18 cellular contexts compared by ENCODE assay signal in the genomic region with DNA sequence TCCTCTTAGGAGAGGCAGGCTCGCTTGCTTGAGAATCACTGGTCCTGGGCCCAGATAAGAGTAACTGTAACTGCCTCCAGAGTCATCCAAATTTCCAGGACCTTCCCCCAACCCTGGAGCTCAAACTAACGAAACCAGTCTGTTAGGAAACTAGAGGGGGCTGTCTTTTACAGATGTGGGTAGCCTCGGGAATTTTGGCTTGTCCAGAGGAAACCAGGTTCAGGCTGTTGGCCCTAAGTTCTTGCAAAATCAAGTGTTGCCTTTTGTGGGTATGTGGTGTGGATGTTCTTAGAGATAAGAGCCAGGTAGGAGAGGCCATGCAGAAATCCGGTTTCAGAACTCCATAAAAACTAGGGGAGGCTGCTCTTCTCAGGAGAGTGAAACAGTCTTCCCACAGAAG.
DNase-seq lines count a peak whose midpoint lies in the region; TF ChIP-seq lines count a peak whose summit lies in the region.
"Had no signal": no experiment of that assay in that cellular context is flagged by ENCODE, and none has a peak within 500 bp of the region (broad histone marks: within the 10 kb centered on the region; RNA-seq: fewer than 3 reads in every experiment).

No MANE protein-coding gene starts in this region.

- no peak overlapping the region for H3K4me3 Mint-ChIP-seq in mesothelial cell of epicardium
- H3K4me3 Mint-ChIP-seq in activated T-cell treated with anti-CD3 and anti-CD28 coated beads, Interleukin-2, amount 50 U/mL, for 24 hours = no peak overlapping the region
- H3K4me3 Mint-ChIP-seq: H9 had no signal

- H3K9me3 ChIP-seq in mammary epithelial cell (replicated peaks; ENCODE audit: insufficient read depth, low read length) (no peaks in the 10 kb centered on the region), uterus (no peaks in the 10 kb centered on the region)
- H3K9me3 ChIP-seq: Caco-2 had no signal

- peak overlapping the region; percentile 75 for H3K4me2 ChIP-seq in mammary epithelial cell (ENCODE audit: insufficient read depth, low read depth, low read length)

- in situ Hi-C loops in mammary epithelial cell (cut with MboI; ENCODE audit: low sequenced_read_pairs in 2 of 2) = loop anchor here in 1 of 2 donors (10.0 kb wide), 1 partner anchor 53 kb away; no protein-coding TSS in a partner anchor

- H3K4me1 ChIP-seq in mammary epithelial cell (ENCODE audit: insufficient read depth, low read length) = peaks cover 63% of the 10 kb centered on the region
- no peaks in the 10 kb centered on the region for H3K4me1 ChIP-seq in uterus

- no peaks in the 10 kb centered on the region for H3K9me3 Mint-ChIP-seq in mesothelial cell of epicardium
- H3K9me3 Mint-ChIP-seq in activated T-cell treated with anti-CD3 and anti-CD28 coated beads, Interleukin-2, amount 50 U/mL, for 24 hours = no peaks in the 10 kb centered on the region
- H3K9me3 Mint-ChIP-seq: CD14-positive monocyte, H9 had no signal

- H3K27me3 Mint-ChIP-seq in mesothelial cell of epicardium (ENCODE audit: low read depth) = no peaks in the 10 kb centered on the region
- H3K27me3 Mint-ChIP-seq in activated T-cell treated with anti-CD3 and anti-CD28 coated beads, Interleukin-2, amount 50 U/mL, for 24 hours = no peaks in the 10 kb centered on the region

- no peaks in the 10 kb centered on the region for H3K36me3 Mint-ChIP-seq in mesothelial cell of epicardium
- no peaks in the 10 kb centered on the region for H3K36me3 Mint-ChIP-seq in activated T-cell treated with anti-CD3 and anti-CD28 coated beads, Interleukin-2, amount 50 U/mL, for 24 hours (ENCODE audit: low read depth)
- H3K36me3 Mint-ChIP-seq: CD14-positive monocyte had no signal

- peak overlapping the region; percentile 86 for H3K27ac Mint-ChIP-seq in mesothelial cell of epicardium
- no peak overlapping the region for H3K27ac Mint-ChIP-seq in activated T-cell treated with anti-CD3 and anti-CD28 coated beads, Interleukin-2, amount 50 U/mL, for 24 hours
- H3K27ac Mint-ChIP-seq: CD14-positive monocyte, H9 had no signal

- H3K36me3 ChIP-seq in mammary epithelial cell (ENCODE audit: insufficient read depth, low read length) = no peaks in the 10 kb centered on the region
- H3K36me3 ChIP-seq in uterus = no peaks in the 10 kb centered on the region

- TF ChIP-seq POLR2A in NB4 (IDR thresholded peaks at IDR 0.05; ENCODE audit: extremely low read depth, insufficient read length) (no peak), uterus (IDR thresholded peaks at IDR 0.05) (no peak)

- peak overlapping the region; percentile 49 for H2AFZ ChIP-seq in mammary epithelial cell (ENCODE audit: low read depth, low read length)

- intact Hi-C loops in mammary epithelial cell (cut with micrococcal nuclease) (loop anchor here (1.0 to 5.0 kb wide), 2 partner anchors 238 to 415 kb away; no protein-coding TSS in a partner anchor), uterus (cut with DNase I; ENCODE audit: low total_unique reads) (no loop called here)

- H3K9ac ChIP-seq in mammary epithelial cell (ENCODE audit: insufficient read depth, low read length) = peak overlapping the region; percentile 79

- 14% methylated on average over 4 of the region's 4 CpGs for WGBS in mammary epithelial cell (ENCODE audit: low coverage, missing lambda C conversion rate)

- CTCF ChIA-PET in mammary epithelial cell (lab: Charles Lee; ENCODE audit: low non-redundant PET) = no interaction called here

- dilution Hi-C loops in mammary epithelial cell (cut with HindIII; ENCODE audit: low sequenced_read_pairs) = no loop called here

- H3K4me1 Mint-ChIP-seq in mesothelial cell of epicardium = peaks cover 47% of the 10 kb centered on the region
- H3K4me1 Mint-ChIP-seq in activated T-cell treated with anti-CD3 and anti-CD28 coated beads, Interleukin-2, amount 50 U/mL, for 24 hours (ENCODE audit: low read depth) = peaks cover 29% of the 10 kb centered on the region

- TF ChIP-seq CTCF in NB4 (IDR thresholded peaks at IDR 0.05; ENCODE audit: low read depth, low read length) (no peak), mammary epithelial cell (conservative IDR thresholded peaks at IDR 0.05 in 1 of 2, IDR thresholded peaks at IDR 0.05 in 1 of 2; ENCODE audit: extremely low read depth in 1 of 2, insufficient read depth in 1 of 2, low read depth in 1 of 2, low read length in 2 of 2) (no peak), mesothelial cell of epicardium (IDR thresholded peaks at IDR 0.05; ENCODE audit: unreplicated experiment) (no peak), uterus (IDR thresholded peaks at IDR 0.05) (no peak)

- no TSS peak for BruUV-seq in mammary epithelial cell (replicated peaks; lab: Mats Ljungman, UMichigan)

- H3K4me3 ChIP-seq in NB4 (ENCODE audit: low read depth, low read length) = no peak overlapping the region
- no peak overlapping the region for H3K4me3 ChIP-seq in mammary epithelial cell (replicated peaks in 1 of 3; ENCODE audit: insufficient read depth in 1 of 3, low read depth in 2 of 3, low read length in 3 of 3)
- no peak overlapping the region for H3K4me3 ChIP-seq in uterus

- H3K27ac ChIP-seq in mammary epithelial cell (ENCODE audit: insufficient read depth, low read depth, low read length) (peak overlapping the region; percentile 89), uterus (peak overlapping the region; percentile 55 to 86)

- DNase-seq in NB4 (ENCODE audit: low read depth) (peak; percentile 34), mammary epithelial cell (peak; percentile 70), mesothelial cell of epicardium (ENCODE audit: low spot score in 2 of 2, unreplicated experiment in 2 of 2) (no peak), uterus (no peak), DMS53 (lab: John Stamatoyannopoulos, UW) (no peak)
- DNase-seq in activated T-cell treated with anti-CD3 and anti-CD28 coated beads, Interleukin-2, amount 50 U/mL, for 24 hours = no peak
- no peak for DNase-seq in stimulated activated naive CD4-positive, alpha-beta T cell (lab: John Stamatoyannopoulos, UW)
- DNase-seq: ACHN, AML-193, Caco-2, DMS153, NCI-H1436, NCI-H2029, NCI-H510A, NCI-H774, PC-3 had no signal

- H3K27me3 ChIP-seq in mammary epithelial cell (ENCODE audit: insufficient read depth, low read length) (no peaks in the 10 kb centered on the region), uterus (no peaks in the 10 kb centered on the region)

- H4K20me1 ChIP-seq in mammary epithelial cell (ENCODE audit: insufficient read depth, low read length) = no peaks in the 10 kb centered on the region

- H3K79me2 ChIP-seq in mammary epithelial cell (ENCODE audit: insufficient read depth, low read length) = no peaks in the 10 kb centered on the region

Comparison
In these comparisons a context has a peak if more than half of its experiments do, and no peak if none do; other contexts are left out.
1. DNase-seq: peak in NB4 (single experiment) and mammary epithelial cell (single experiment); none in mesothelial cell of epicardium (0 of 2), uterus (0 of 2), DMS53 (single experiment), activated T-cell treated with anti-CD3 and anti-CD28 coated beads, Interleukin-2, amount 50 U/mL, for 24 hours (single experiment) and stimulated activated naive CD4-positive, alpha-beta T cell (0 of 6).